24 cellular contexts compared by ENCODE assay signal in genomic region chr10:45473126-45473525, GRCh38.
"Had no signal": no experiment of that assay in that cellular context is flagged by ENCODE, and none has a peak within 500 bp of the region (broad histone marks: within the 10 kb centered on the region; RNA-seq: fewer than 3 reads in every experiment).

No MANE protein-coding gene starts in this region.

- H3K4me1 ChIP-seq: breast epithelium, colonic mucosa had no signal

- ATAC-seq: gastrocnemius medialis, left ventricle myocardium superior had no signal

- H3K4me3 Mint-ChIP-seq: activated CD4-positive, alpha-beta memory T cell treated with anti-CD3 and anti-CD28 coated beads for 36 hours; activated naive CD8-positive, alpha-beta T cell treated with anti-CD3 and anti-CD28 coated beads for 36 hours; central memory CD8-positive, alpha-beta T cell; nephron; stimulated activated naive CD8-positive, alpha-beta T cell treated with anti-CD3 and anti-CD28 coated beads, Interleukin-15, Interleukin-2, amounts not matched to agents 100 ng/mL and 50 ng/mL, for 24 hours had no signal

- H3K4me3 ChIP-seq: breast epithelium, colonic mucosa, dorsolateral prefrontal cortex, esophagus squamous epithelium, gastrocnemius medialis, ovary, skin epidermis, tibial nerve had no signal

- DNase-seq: activated CD4-positive, alpha-beta memory T cell treated with anti-CD3 and anti-CD28 coated beads for 36 hours; activated CD4-positive, alpha-beta T cell treated with anti-CD3 and anti-CD28 coated beads for 4 hours; activated CD4-positive, CD25-positive, alpha-beta regulatory T cell; activated naive CD4-positive, alpha-beta T cell treated with Interleukin-2 at 50 U/mL for 16 hours; activated naive CD8-positive, alpha-beta T cell treated with anti-CD3 and anti-CD28 coated beads for 36 hours; activated T-cell treated with anti-CD3 and anti-CD28 coated beads, Interleukin-2, amount 50 U/mL, for 48 hours; colonic mucosa; esophagus squamous epithelium; gastrocnemius medialis; hippocampal formation; left ventricle myocardium superior; mammary epithelial cell; midbrain; ovary; right cardiac atrium; stimulated activated CD4-positive, alpha-beta T cell treated with anti-CD3 and anti-CD28 coated beads, Interleukin-1b, Interleukin-23, amount 100 ng/mL, for 48 hours had no signal

- H3K36me3 ChIP-seq: breast epithelium, colonic mucosa, esophagus squamous epithelium, gastrocnemius medialis, ovary had no signal

- H3K27ac ChIP-seq: breast epithelium, colonic mucosa, esophagus squamous epithelium, gastrocnemius medialis, ovary, skin epidermis, tibial nerve had no signal

- H3K27ac Mint-ChIP-seq: activated CD4-positive, alpha-beta memory T cell treated with anti-CD3 and anti-CD28 coated beads for 36 hours; activated naive CD8-positive, alpha-beta T cell treated with anti-CD3 and anti-CD28 coated beads for 36 hours; stimulated activated naive CD8-positive, alpha-beta T cell treated with anti-CD3 and anti-CD28 coated beads, Interleukin-15, Interleukin-2, amounts not matched to agents 100 ng/mL and 50 ng/mL, for 24 hours had no signal

- H3K27me3 Mint-ChIP-seq: activated CD4-positive, alpha-beta memory T cell treated with anti-CD3 and anti-CD28 coated beads for 36 hours; activated naive CD8-positive, alpha-beta T cell treated with anti-CD3 and anti-CD28 coated beads for 36 hours; central memory CD8-positive, alpha-beta T cell; stimulated activated naive CD8-positive, alpha-beta T cell treated with anti-CD3 and anti-CD28 coated beads, Interleukin-15, Interleukin-2, amounts not matched to agents 100 ng/mL and 50 ng/mL, for 24 hours had no signal

- H3K27me3 ChIP-seq: breast epithelium, colonic mucosa, dorsolateral prefrontal cortex, esophagus squamous epithelium, gastrocnemius medialis, neutrophil, ovary, tibial nerve had no signal

- H3K9me3 ChIP-seq: colonic mucosa, gastrocnemius medialis, neutrophil, ovary had no signal
